In genomic region chr2:120862254-120863172, GRCh38 we compare ENCODE assay signal across 23 cellular contexts.
A peak's percentile ranks its signal among the peaks of the same experiment; 100 is the strongest.
DNase-seq lines count a peak whose midpoint lies in the region; ATAC-seq and TF ChIP-seq lines count a peak whose summit lies in the region.
"Had no signal": no experiment of that assay in that cellular context is flagged by ENCODE, and none has a peak within 500 bp of the region (broad histone marks: within the 10 kb centered on the region; RNA-seq: fewer than 3 reads in every experiment).

No MANE protein-coding gene starts in this region.

- H3K27me3 Mint-ChIP-seq in brain: no peaks in the 10 kb centered on the region

- H3K4me1 ChIP-seq in cardiac muscle cell (ENCODE audit: low read depth): peaks cover 30% of the 10 kb centered on the region
- peaks cover 0 to 19% (median 7%) of the 10 kb centered on the region in 9 donors for H3K4me1 ChIP-seq in heart right ventricle
- peaks cover 9% of the 10 kb centered on the region for H3K4me1 ChIP-seq in lower lobe of right lung
- H3K4me1 ChIP-seq in testis: peaks cover 26% of the 10 kb centered on the region

- H3K27me3 ChIP-seq in cardiac muscle cell (no peaks in the 10 kb centered on the region), heart right ventricle (peaks cover 0 to 18% (median 14%) of the 10 kb centered on the region in 7 donors), lower lobe of right lung (ENCODE audit: low read depth) (peaks cover 9% of the 10 kb centered on the region), testis (no peaks in the 10 kb centered on the region)
- H3K27me3 ChIP-seq: breast epithelium, gastrocnemius medialis had no signal

- H3K4me3 Mint-ChIP-seq in brain: peak overlapping the region in 1 of 5 experiments; percentile 47
- H3K4me3 Mint-ChIP-seq: activated CD4-positive, alpha-beta memory T cell treated with anti-CD3 and anti-CD28 coated beads, Interleukin-2, amount 10 ng/mL, durations not matched to agents 7 days and 5 days; activated naive CD8-positive, alpha-beta T cell treated with anti-CD3 and anti-CD28 coated beads for 36 hours; activated T-cell treated with anti-CD3 and anti-CD28 coated beads, Interleukin-2, amount 50 U/mL, for 4 hours had no signal

- intact Hi-C loops in heart right ventricle (cut with DNase I) (loop anchor here in 2 of 10 donors (10.0 kb wide), 2 partner anchors 88 to 128 kb away; partner anchors contain the start of gene GLI2 (in 1 of the 2)), lower lobe of right lung (cut with DNase I) (no loop called here), testis (cut with DNase I; ENCODE audit: low total_unique reads) (no loop called here)

- H3K27ac ChIP-seq in cardiac muscle cell: peak overlapping the region; percentile 79
- no peak overlapping the region for H3K27ac ChIP-seq in heart right ventricle
- no peak overlapping the region for H3K27ac ChIP-seq in lower lobe of right lung
- H3K27ac ChIP-seq in testis: no peak overlapping the region
- H3K27ac ChIP-seq: BLaER1 treated with 17β-estradiol and CSF1 and Interleukin-3, amounts not matched to agents 10 nM and 100 nM; breast epithelium; epithelial cell of prostate; gastrocnemius medialis; thoracic aorta had no signal

- no peak for TF ChIP-seq POLR2A in testis (IDR thresholded peaks at IDR 0.05)

- peaks cover 96% of the 10 kb centered on the region for H3K4me1 Mint-ChIP-seq in brain
- H3K4me1 Mint-ChIP-seq: activated CD4-positive, alpha-beta memory T cell treated with anti-CD3 and anti-CD28 coated beads, Interleukin-2, amount 10 ng/mL, durations not matched to agents 7 days and 5 days had no signal

- H3K36me3 ChIP-seq in cardiac muscle cell: no peaks in the 10 kb centered on the region
- no peaks in the 10 kb centered on the region for H3K36me3 ChIP-seq in heart right ventricle
- H3K36me3 ChIP-seq in lower lobe of right lung: no peaks in the 10 kb centered on the region
- no peaks in the 10 kb centered on the region for H3K36me3 ChIP-seq in testis (ENCODE audit: low read depth, missing control alignments)
- H3K36me3 ChIP-seq: BLaER1 treated with 17β-estradiol and CSF1 and Interleukin-3, amounts not matched to agents 10 nM and 100 nM; breast epithelium; gastrocnemius medialis; left lung; thoracic aorta had no signal

- 77 to 79% methylated on average over 19 of the region's 19 CpGs for WGBS in heart right ventricle, 2 donors
- WGBS in testis, 2 donors: 60 to 69% methylated on average over 7 to 19 of the region's 19 CpGs

- H3K4me3 ChIP-seq in cardiac muscle cell (no peak overlapping the region), heart right ventricle (no peak overlapping the region), lower lobe of right lung (no peak overlapping the region), testis (no peak overlapping the region)
- H3K4me3 ChIP-seq: BLaER1 treated with 17β-estradiol and CSF1 and Interleukin-3, amounts not matched to agents 10 nM and 100 nM; breast epithelium; gastrocnemius medialis; GM12878; left lung; thoracic aorta had no signal

- peak overlapping the region; percentile 33 to 96 (median 86) for H3K27ac Mint-ChIP-seq in brain
- H3K27ac Mint-ChIP-seq: activated CD4-positive, alpha-beta memory T cell treated with anti-CD3 and anti-CD28 coated beads, Interleukin-2, amount 10 ng/mL, durations not matched to agents 7 days and 5 days; activated naive CD8-positive, alpha-beta T cell treated with anti-CD3 and anti-CD28 coated beads for 36 hours had no signal

- DNase-seq in cardiac muscle cell (ENCODE audit: low read depth in 1 of 2, low spot score in 1 of 2) (peak in 1 of 2 donors; percentile 58), heart right ventricle (no peak), lower lobe of right lung (peak; percentile 36), testis (peak; percentile 41), NCI-H446 treated with DMSO at 0.1 percent for 48 hours (lab: John Stamatoyannopoulos, UW) (no peak), dermis blood vessel endothelial cell (no peak)
- DNase-seq: activated CD4-positive, alpha-beta memory T cell treated with anti-CD3 and anti-CD28 coated beads, Interleukin-2, amount 10 ng/mL, durations not matched to agents 7 days and 5 days; activated naive CD8-positive, alpha-beta T cell treated with anti-CD3 and anti-CD28 coated beads for 36 hours; activated T-cell treated with anti-CD3 and anti-CD28 coated beads, Interleukin-2, amount 50 U/mL, for 4 hours; gastrocnemius medialis; GF-D8; NCI-H2081; NCI-H510A; stimulated activated CD4-positive, alpha-beta T cell treated with anti-CD3 and anti-CD28 coated beads, Interleukin-12 subunit alpha, Interleukin-12 subunit beta, amount 100 ng/mL, for 4 hours; T-helper 1 cell had no signal

- no peaks in the 10 kb centered on the region for H3K36me3 Mint-ChIP-seq in brain
- H3K36me3 Mint-ChIP-seq: activated naive CD8-positive, alpha-beta T cell treated with anti-CD3 and anti-CD28 coated beads for 36 hours had no signal

- ATAC-seq in heart right ventricle (no peak), lower lobe of right lung (no peak), GM18502 (IDR thresholded peaks at IDR 0.05; ENCODE audit: poor library complexity, unreplicated experiment) (no peak)
- ATAC-seq: activated T-cell treated with anti-CD3 and anti-CD28 coated beads, Interleukin-2, amount 50 U/mL, for 4 hours; gastrocnemius medialis; GM12878 had no signal

- TF ChIP-seq CTCF in cardiac muscle cell (IDR thresholded peaks at IDR 0.05; ENCODE audit: low read depth, low read length): no peak
- no peak for TF ChIP-seq CTCF in heart right ventricle (IDR thresholded peaks at IDR 0.05)
- TF ChIP-seq CTCF in brain (conservative IDR thresholded peaks at IDR 0.05): no peak
- TF ChIP-seq CTCF in lower lobe of right lung (IDR thresholded peaks at IDR 0.05): no peak
- no peak for TF ChIP-seq CTCF in testis (IDR thresholded peaks at IDR 0.05)

- H3K9me3 ChIP-seq in cardiac muscle cell (ENCODE audit: low read depth) (no peaks in the 10 kb centered on the region), heart right ventricle (no peaks in the 10 kb centered on the region), lower lobe of right lung (no peaks in the 10 kb centered on the region), testis (no peaks in the 10 kb centered on the region)
- H3K9me3 ChIP-seq: BLaER1 treated with 17β-estradiol and CSF1 and Interleukin-3, amounts not matched to agents 10 nM and 100 nM; breast epithelium; gastrocnemius medialis; left lung; thoracic aorta had no signal

- H3K9me3 Mint-ChIP-seq in brain: peaks cover 0 to 4% (median 0%) of the 10 kb centered on the region in 5 experiments
- H3K9me3 Mint-ChIP-seq: activated CD4-positive, alpha-beta memory T cell treated with anti-CD3 and anti-CD28 coated beads, Interleukin-2, amount 10 ng/mL, durations not matched to agents 7 days and 5 days; activated naive CD8-positive, alpha-beta T cell treated with anti-CD3 and anti-CD28 coated beads for 36 hours; activated T-cell treated with anti-CD3 and anti-CD28 coated beads, Interleukin-2, amount 50 U/mL, for 4 hours had no signal

Comparison
In these comparisons a context has a peak if more than half of its experiments do, and no peak if none do; other contexts are left out.
1. DNase-seq: peak in lower lobe of right lung (single experiment) and testis (single experiment); none in heart right ventricle (0 of 2), NCI-H446 treated with DMSO at 0.1 percent for 48 hours (single experiment) and dermis blood vessel endothelial cell (single experiment).